ENCODE assay signal across 13 cellular contexts in genomic region chr12:29769162-29769820, GRCh38. TPM values are rescaled to one million over a fixed set of nuclear protein-coding genes. Genes with fewer than 3 reads are reported as not detected.
DNase-seq lines count a peak whose midpoint lies in the region; ATAC-seq and TF ChIP-seq lines count a peak whose summit lies in the region.
"Had no signal": no experiment of that assay in that cellular context is flagged by ENCODE, and none has a peak within 500 bp of the region (broad histone marks: within the 10 kb centered on the region; RNA-seq: fewer than 3 reads in every experiment).

No MANE protein-coding gene starts in this region.

- H3K4me3 ChIP-seq in astrocyte of the cerebellum (ENCODE audit: low read depth, low read length) (no peak overlapping the region), skeletal muscle satellite cell (ENCODE audit: low read length) (no peak overlapping the region)

- intact Hi-C loops in left ventricle myocardium superior (cut with micrococcal nuclease): no loop called here

- H3K9ac ChIP-seq in skeletal muscle satellite cell (ENCODE audit: low read depth, low read length): no peak overlapping the region

- in situ Hi-C loops in astrocyte of the cerebellum (cut with HindIII; ENCODE audit: low sequenced_read_pairs): no loop called here
- in situ Hi-C loops in GM13976 (cut with MboI; ENCODE audit: low sequenced_read_pairs, unreplicated experiment): no loop called here

- DNase-seq in HS-27A (ENCODE audit: low read depth) (peak; percentile 38), astrocyte of the cerebellum (ENCODE audit: low read depth) (peak; percentile 87), left ventricle myocardium superior (no peak), GM13976 (ENCODE audit: low spot score) (no peak), cerebellar nuclear complex (lab: John Stamatoyannopoulos, UW) (no peak), NCI-H1694 (lab: John Stamatoyannopoulos, UW) (no peak)
- DNase-seq: activated CD4-positive, alpha-beta T cell treated with anti-CD3 and anti-CD28 coated beads, Interleukin-2, amount 10 ng/mL, durations not matched to agents 7 days and 5 days; Calu3; central memory CD4-positive, alpha-beta T cell; Kasumi-1; stimulated activated CD4-positive, alpha-beta T cell treated with anti-CD3 and anti-CD28 coated beads, Interleukin-12 subunit alpha, Interleukin-12 subunit beta, amount 100 ng/mL, for 4 hours had no signal

- H3K9me3 ChIP-seq in skeletal muscle satellite cell (replicated peaks; ENCODE audit: low read length): no peaks in the 10 kb centered on the region

- H3K27me3 ChIP-seq in skeletal muscle satellite cell (ENCODE audit: control insufficient read depth, insufficient read depth, low read length): no peaks in the 10 kb centered on the region

- TF ChIP-seq CTCF in astrocyte of the cerebellum (IDR thresholded peaks at IDR 0.05; ENCODE audit: low read depth, low read length, missing control alignments) (no peak), GM13976 (IDR thresholded peaks at IDR 0.05; ENCODE audit: borderline replicate concordance, control extremely low read depth, extremely low read depth, insufficient read depth, missing control alignments) (no peak)

- H3K4me2 ChIP-seq in skeletal muscle satellite cell (ENCODE audit: low read length): peak overlapping the region; percentile 36

- ATAC-seq in left ventricle myocardium superior: peak; percentile 91
- no peak for ATAC-seq in GM19452 (IDR thresholded peaks at IDR 0.05; ENCODE audit: unreplicated experiment)

- H3K4me1 ChIP-seq in skeletal muscle satellite cell (ENCODE audit: control insufficient read depth, insufficient read depth, low read length): peaks cover 41% of the 10 kb centered on the region

- H3K36me3 ChIP-seq in skeletal muscle satellite cell (ENCODE audit: insufficient read depth, low read length): peaks cover 19% of the 10 kb centered on the region

RNA-seq across cellular contexts. Expression of gene TMTC1, which starts 14.5 kb away (rescaled TPM):
- 37.1 TPM for total RNA-seq in left ventricle myocardium superior
- total RNA-seq in skeletal muscle satellite cell (2012; rRNA removed): 69.9 and 94.0 TPM in 2 replicates
- total RNA-seq: activated CD4-positive, alpha-beta T cell treated with anti-CD3 and anti-CD28 coated beads, Interleukin-2, amount 10 ng/mL, durations not matched to agents 7 days and 5 days had no signal

Comparison
In these comparisons a context has a peak if more than half of its experiments do, and no peak if none do; other contexts are left out.
1. DNase-seq: peak in HS-27A (single experiment) and astrocyte of the cerebellum (single experiment); none in left ventricle myocardium superior (single experiment), GM13976 (single experiment), cerebellar nuclear complex (0 of 2) and NCI-H1694 (single experiment).